In genomic region chr3:126925411-126926171, GRCh38 we compare ENCODE assay signal across 14 cellular contexts. TPM values are rescaled to one million over a fixed set of nuclear protein-coding genes. Genes with fewer than 3 reads are reported as not detected.
DNase-seq lines count a peak whose midpoint lies in the region; ATAC-seq, FAIRE-seq and TF ChIP-seq lines count a peak whose summit lies in the region.
"Had no signal": no experiment of that assay in that cellular context is flagged by ENCODE, and none has a peak within 500 bp of the region (broad histone marks: within the 10 kb centered on the region; RNA-seq: fewer than 3 reads in every experiment).

No MANE protein-coding gene starts in this region.

- no peaks in the 10 kb centered on the region for H3K36me3 ChIP-seq in small intestine (ENCODE audit: control insufficient read depth in 2 of 2, insufficient read depth in 2 of 2, low read length in 2 of 2)

- H3K27me3 ChIP-seq in small intestine (ENCODE audit: control insufficient read depth in 2 of 2, insufficient read depth in 2 of 2, low read length in 2 of 2): no peaks in the 10 kb centered on the region

- FAIRE-seq in HTR-8/SVneo (lab: Jason Lieb, UNC) (no peak), small intestine (lab: Jason Lieb, UNC) (no peak)

- POLR2A ChIA-PET in activated CD8-positive, alpha-beta T cell treated with anti-CD3 and anti-CD28 coated beads for 36 hours (lab: Charles Lee): no interaction called here

- peaks cover 55% of the 10 kb centered on the region for H3K4me1 Mint-ChIP-seq in brain
- no peaks in the 10 kb centered on the region for H3K4me1 Mint-ChIP-seq in activated CD8-positive, alpha-beta T cell treated with anti-CD3 and anti-CD28 coated beads for 36 hours (ENCODE audit: low read depth)
- H3K4me1 Mint-ChIP-seq: stimulated activated memory B cell treated with anti-CD40 and anti-IgM and Interleukin-4, amounts not matched to agents 10 μg/mL and 1 μg/mL and 100 μg/mL, for 72 hours had no signal

- TF ChIP-seq CTCF in brain (conservative IDR thresholded peaks at IDR 0.05): no peak
- TF ChIP-seq CTCF in activated CD8-positive, alpha-beta T cell treated with anti-CD3 and anti-CD28 coated beads for 36 hours (IDR thresholded peaks at IDR 0.05): no peak
- TF ChIP-seq CTCF in GM20000 (IDR thresholded peaks at IDR 0.05; ENCODE audit: extremely low read depth, missing control alignments): no peak

- no peak overlapping the region for H3K27ac ChIP-seq in small intestine (ENCODE audit: low read depth in 1 of 2, low read length in 1 of 2)

- CTCF ChIA-PET in activated CD8-positive, alpha-beta T cell treated with anti-CD3 and anti-CD28 coated beads for 36 hours (lab: Charles Lee): no interaction called here

- H3K4me3 Mint-ChIP-seq in brain: no peak overlapping the region
- H3K4me3 Mint-ChIP-seq in activated CD8-positive, alpha-beta T cell treated with anti-CD3 and anti-CD28 coated beads for 36 hours: no peak overlapping the region
- H3K4me3 Mint-ChIP-seq: activated CD8-positive, alpha-beta T cell treated with anti-CD3 and anti-CD28 coated beads, Interleukin-2, amount 10 ng/mL, durations not matched to agents 7 days and 5 days; stimulated activated memory B cell treated with anti-CD40 and anti-IgM and Interleukin-4, amounts not matched to agents 10 μg/mL and 1 μg/mL and 100 μg/mL, for 72 hours; T-helper 2 cell treated with Interferon-gamma antibody and Interleukin-4, amounts not matched to agents 5 μg/mL and 100 μg/mL, for 36 hours had no signal

- peaks cover 0 to 3% (median 2%) of the 10 kb centered on the region in 5 experiments for H3K9me3 Mint-ChIP-seq in brain
- H3K9me3 Mint-ChIP-seq in activated CD8-positive, alpha-beta T cell treated with anti-CD3 and anti-CD28 coated beads for 36 hours: no peaks in the 10 kb centered on the region
- H3K9me3 Mint-ChIP-seq: T-helper 2 cell treated with Interferon-gamma antibody and Interleukin-4, amounts not matched to agents 5 μg/mL and 100 μg/mL, for 36 hours had no signal

- peak overlapping the region in 4 of 5 experiments; percentile 37 to 88 (median 76) for H3K27ac Mint-ChIP-seq in brain
- no peak overlapping the region for H3K27ac Mint-ChIP-seq in activated CD8-positive, alpha-beta T cell treated with anti-CD3 and anti-CD28 coated beads for 36 hours
- H3K27ac Mint-ChIP-seq: activated CD8-positive, alpha-beta T cell treated with anti-CD3 and anti-CD28 coated beads, Interleukin-2, amount 10 ng/mL, durations not matched to agents 7 days and 5 days; stimulated activated memory B cell treated with anti-CD40 and anti-IgM and Interleukin-4, amounts not matched to agents 10 μg/mL and 1 μg/mL and 100 μg/mL, for 72 hours; T-helper 2 cell treated with Interferon-gamma antibody and Interleukin-4, amounts not matched to agents 5 μg/mL and 100 μg/mL, for 36 hours had no signal

- intact Hi-C loops in activated CD8-positive, alpha-beta T cell treated with anti-CD3 and anti-CD28 coated beads for 36 hours (cut with micrococcal nuclease): no loop called here

- H3K9me3 ChIP-seq in small intestine (ENCODE audit: control insufficient read depth, low read depth): no peaks in the 10 kb centered on the region

- peaks cover 3% of the 10 kb centered on the region for H3K36me3 Mint-ChIP-seq in brain
- no peaks in the 10 kb centered on the region for H3K36me3 Mint-ChIP-seq in activated CD8-positive, alpha-beta T cell treated with anti-CD3 and anti-CD28 coated beads for 36 hours (ENCODE audit: low read depth)

- H3K27me3 Mint-ChIP-seq in brain: no peaks in the 10 kb centered on the region
- H3K27me3 Mint-ChIP-seq in activated CD8-positive, alpha-beta T cell treated with anti-CD3 and anti-CD28 coated beads for 36 hours: no peaks in the 10 kb centered on the region

- peaks cover 0 to 4% of the 10 kb centered on the region in 2 donors for H3K4me1 ChIP-seq in small intestine (ENCODE audit: control insufficient read depth in 2 of 2, insufficient read depth in 1 of 2, low read depth in 1 of 2, low read length in 1 of 2)

- 79 to 88% (median 81%) methylated on average over 14 of the region's 14 CpGs for WGBS in small intestine, 3 donors

- no peak for ATAC-seq in activated CD8-positive, alpha-beta T cell treated with anti-CD3 and anti-CD28 coated beads for 36 hours
- ATAC-seq: activated CD8-positive, alpha-beta T cell treated with anti-CD3 and anti-CD28 coated beads, Interleukin-2, amount 10 ng/mL, durations not matched to agents 7 days and 5 days; stimulated activated memory B cell treated with anti-CD40 and anti-IgM and Interleukin-4, amounts not matched to agents 10 μg/mL and 1 μg/mL and 100 μg/mL, for 72 hours had no signal

- H3K4me3 ChIP-seq in small intestine (ENCODE audit: low read depth in 1 of 2, low read length in 2 of 2): no peak overlapping the region
- H3K4me3 ChIP-seq: coronary artery had no signal

- peak; percentile 81 to 87 for DNase-seq in AML-193 (lab: John Stamatoyannopoulos, UW)
- DNase-seq in MV-4-11 (lab: John Stamatoyannopoulos, UW): peak; percentile 71
- DNase-seq in midbrain (lab: John Stamatoyannopoulos, UW): peak; percentile 31
- no peak for DNase-seq in activated CD8-positive, alpha-beta T cell treated with anti-CD3 and anti-CD28 coated beads for 36 hours
- no peak for DNase-seq in GM20000 (ENCODE audit: low spot score)
- DNase-seq in HTR-8/SVneo (ENCODE audit: insufficient read length, low spot score): no peak
- DNase-seq in small intestine: no peak
- DNase-seq: activated CD8-positive, alpha-beta T cell treated with anti-CD3 and anti-CD28 coated beads, Interleukin-2, amount 10 ng/mL, durations not matched to agents 7 days and 5 days; activated naive CD4-positive, alpha-beta T cell; NCI-H1930 had no signal

RNA-seq across cellular contexts. Expression of gene PLXNA1, which starts 57.3 kb away (rescaled TPM):
- polyA plus RNA-seq in brain (ENCODE audit: insufficient read depth, low read depth, low replicate concordance) (22.2 TPM), small intestine (1 to 10 TPM; 1.4 to 8.0 (median 4.7) TPM)
- 1 to 10 TPM; 5.1 to 6.6 TPM for total RNA-seq in activated CD8-positive, alpha-beta T cell treated with anti-CD3 and anti-CD28 coated beads for 36 hours

Comparison
In these comparisons a context has a peak if more than half of its experiments do, and no peak if none do; other contexts are left out.
1. DNase-seq: peak in AML-193 (2 of 2), MV-4-11 (single experiment) and midbrain (single experiment); none in activated CD8-positive, alpha-beta T cell treated with anti-CD3 and anti-CD28 coated beads for 36 hours (single experiment), GM20000 (single experiment), HTR-8/SVneo (single experiment) and small intestine (single experiment).